ENCODE assay signal across 8 cellular contexts in genomic region chr2:39913648-39914456, GRCh38.
DNase-seq lines count a peak whose midpoint lies in the region; ATAC-seq and TF ChIP-seq lines count a peak whose summit lies in the region.

No MANE protein-coding gene starts in this region.

- in situ Hi-C loops in astrocyte of the cerebellum (cut with HindIII; ENCODE audit: low sequenced_read_pairs): no loop called here

- H3K4me3 ChIP-seq in astrocyte of the cerebellum (ENCODE audit: low read depth, low read length): no peak overlapping the region

- H3K9me3 Mint-ChIP-seq in stimulated activated naive CD8-positive, alpha-beta T cell treated with anti-CD3 and anti-CD28 coated beads, Interleukin-15, Interleukin-2, amounts not matched to agents 100 ng/mL and 50 ng/mL, for 24 hours: no peaks in the 10 kb centered on the region

- peak; percentile 74 for ATAC-seq in GM19328 (IDR thresholded peaks at IDR 0.05; ENCODE audit: unreplicated experiment)
- ATAC-seq in HG03460 (IDR thresholded peaks at IDR 0.05; ENCODE audit: unreplicated experiment): peak; percentile 76

- peak; percentile 81 for DNase-seq in DMS 273 (lab: John Stamatoyannopoulos, UW; ENCODE audit: unreplicated experiment)
- DNase-seq in NCI-H510A treated with DMSO at 0.1 percent for 48 hours (lab: John Stamatoyannopoulos, UW): peak; percentile 74
- DNase-seq in astrocyte of the cerebellum (ENCODE audit: low read depth): peak; percentile 76
- DNase-seq in iPS-NIHi7 (ENCODE audit: extremely low spot score): peak; percentile 52
- no peak for DNase-seq in HK-2 (ENCODE audit: unreplicated experiment)

- H3K4me3 Mint-ChIP-seq in stimulated activated naive CD8-positive, alpha-beta T cell treated with anti-CD3 and anti-CD28 coated beads, Interleukin-15, Interleukin-2, amounts not matched to agents 100 ng/mL and 50 ng/mL, for 24 hours: no peak overlapping the region

- peak overlapping the region; percentile 50 for H3K27ac Mint-ChIP-seq in stimulated activated naive CD8-positive, alpha-beta T cell treated with anti-CD3 and anti-CD28 coated beads, Interleukin-15, Interleukin-2, amounts not matched to agents 100 ng/mL and 50 ng/mL, for 24 hours

- TF ChIP-seq CTCF in astrocyte of the cerebellum (IDR thresholded peaks at IDR 0.05; ENCODE audit: low read depth, low read length, missing control alignments): peak; percentile 69

- H3K27me3 Mint-ChIP-seq in stimulated activated naive CD8-positive, alpha-beta T cell treated with anti-CD3 and anti-CD28 coated beads, Interleukin-15, Interleukin-2, amounts not matched to agents 100 ng/mL and 50 ng/mL, for 24 hours: peaks cover 4% of the 10 kb centered on the region

- peaks cover 24% of the 10 kb centered on the region for H3K4me1 Mint-ChIP-seq in stimulated activated naive CD8-positive, alpha-beta T cell treated with anti-CD3 and anti-CD28 coated beads, Interleukin-15, Interleukin-2, amounts not matched to agents 100 ng/mL and 50 ng/mL, for 24 hours (ENCODE audit: low read depth)

- H3K36me3 Mint-ChIP-seq in stimulated activated naive CD8-positive, alpha-beta T cell treated with anti-CD3 and anti-CD28 coated beads, Interleukin-15, Interleukin-2, amounts not matched to agents 100 ng/mL and 50 ng/mL, for 24 hours (ENCODE audit: low read depth): no peaks in the 10 kb centered on the region
